Comparison of ENCODE assay signal across 11 cellular contexts in genomic region chr16:56870271-56870888, GRCh38. TPM values are rescaled to one million over a fixed set of nuclear protein-coding genes. Genes with fewer than 3 reads are reported as not detected.
"Had no signal": no experiment of that assay in that cellular context is flagged by ENCODE, and none has a peak within 500 bp of the region (broad histone marks: within the 10 kb centered on the region; RNA-seq: fewer than 3 reads in every experiment).

No MANE protein-coding gene starts in this region.

- DNase-seq: activated CD8-positive, alpha-beta memory T cell treated with anti-CD3 and anti-CD28 coated beads, Interleukin-2, amount 50 U/mL, for 4 hours; heart right ventricle; ovary had no signal

- H3K9me3 Mint-ChIP-seq: activated CD8-positive, alpha-beta T cell treated with anti-CD3 and anti-CD28 coated beads for 36 hours; activated T-cell treated with anti-CD3 and anti-CD28 coated beads, Interleukin-2, amount 50 U/mL, for 72 hours; T-cell had no signal

- H3K36me3 Mint-ChIP-seq: T-cell had no signal

- H3K27ac Mint-ChIP-seq: activated CD8-positive, alpha-beta T cell treated with anti-CD3 and anti-CD28 coated beads for 36 hours; activated T-cell treated with anti-CD3 and anti-CD28 coated beads, Interleukin-2, amount 50 U/mL, for 72 hours; T-cell had no signal

- H3K4me3 Mint-ChIP-seq: activated CD4-positive, alpha-beta T cell treated with anti-CD3 and anti-CD28 coated beads for 36 hours; activated CD8-positive, alpha-beta T cell treated with anti-CD3 and anti-CD28 coated beads for 36 hours; activated T-cell treated with anti-CD3 and anti-CD28 coated beads, Interleukin-2, amount 50 U/mL, for 72 hours; T-cell had no signal

- H3K27me3 Mint-ChIP-seq: activated CD4-positive, alpha-beta T cell treated with anti-CD3 and anti-CD28 coated beads for 36 hours; activated CD8-positive, alpha-beta T cell treated with anti-CD3 and anti-CD28 coated beads for 36 hours; T-cell had no signal

- H3K4me1 Mint-ChIP-seq: activated CD4-positive, alpha-beta T cell treated with anti-CD3 and anti-CD28 coated beads for 36 hours had no signal

RNA-seq across cellular contexts. Expression of gene SLC12A3, which starts 5.4 kb away (rescaled TPM):
- total RNA-seq: activated CD4-positive, alpha-beta T cell treated with anti-CD3 and anti-CD28 coated beads for 36 hours; activated CD8-positive, alpha-beta T cell treated with anti-CD3 and anti-CD28 coated beads for 36 hours; activated T-cell treated with anti-CD3 and anti-CD28 coated beads, Interleukin-2, amount 50 U/mL, for 72 hours; frontal cortex; heart right ventricle; left lobe of liver; mammary epithelial cell; transverse colon had no signal
